In the genomic region with DNA sequence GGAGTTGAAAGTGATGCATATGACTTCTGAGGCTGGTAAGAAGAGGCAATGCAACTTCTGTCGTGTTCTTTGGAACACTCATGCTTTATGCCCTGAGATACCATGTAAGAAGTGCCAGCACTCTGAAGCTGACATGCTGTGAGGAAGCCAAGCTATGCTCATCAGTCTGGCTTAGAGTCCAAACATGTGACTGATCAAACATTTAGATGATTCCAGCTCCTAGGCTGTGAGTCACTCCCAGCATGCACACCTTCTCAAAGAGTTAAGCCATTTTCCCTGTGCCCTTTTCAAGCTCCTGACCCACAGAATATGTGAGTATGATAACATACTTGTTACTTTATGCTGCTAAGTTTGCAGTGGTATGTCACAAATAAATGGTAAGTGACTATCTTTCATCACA, we compare ENCODE assay signal across 27 cellular contexts. TPM values are rescaled to one million over a fixed set of nuclear protein-coding genes. Genes with fewer than 3 reads are reported as not detected.
DNase-seq lines count a peak whose midpoint lies in the region; ATAC-seq, FAIRE-seq and TF ChIP-seq lines count a peak whose summit lies in the region.
"Had no signal": no experiment of that assay in that cellular context is flagged by ENCODE, and none has a peak within 500 bp of the region (broad histone marks: within the 10 kb centered on the region; RNA-seq: fewer than 3 reads in every experiment).

No MANE protein-coding gene starts in this region.

- intact Hi-C loops in mammary epithelial cell (cut with micrococcal nuclease) = no loop called here

- H3K9ac ChIP-seq in mammary epithelial cell (ENCODE audit: insufficient read depth, low read length) = no peak overlapping the region
- no peak overlapping the region for H3K9ac ChIP-seq in smooth muscle cell (ENCODE audit: low read depth)
- H3K9ac ChIP-seq: parathyroid adenoma had no signal

- no peak overlapping the region for H3K4me2 ChIP-seq in mammary epithelial cell (ENCODE audit: insufficient read depth, low read depth, low read length)
- H3K4me2 ChIP-seq in smooth muscle cell = no peak overlapping the region

- H3K9me3 Mint-ChIP-seq in stimulated activated effector memory CD8-positive, alpha-beta T cell treated with anti-CD3 and anti-CD28 coated beads, Interleukin-12 subunit alpha, Interleukin-12 subunit beta, amount 100 ng/mL, for 72 hours = no peaks in the 10 kb centered on the region
- H3K9me3 Mint-ChIP-seq: CD4-positive, alpha-beta memory T cell; dendritic cell treated with granulocyte-macrophage colony-stimulating factor and Interleukin-4, amounts not matched to agents 40 ng/mL and 50 ng/mL, for 4 days; nephron had no signal

- DNase-seq in GM12891 (ENCODE audit: insufficient read length, low spot score) (no peak), M059J (ENCODE audit: low read depth) (peak; percentile 16), mammary epithelial cell (peak; percentile 14), smooth muscle cell (lab: John Stamatoyannopoulos, UW; ENCODE audit: unreplicated experiment) (no peak)
- DNase-seq in stimulated activated effector memory CD8-positive, alpha-beta T cell treated with anti-CD3 and anti-CD28 coated beads, Interleukin-12 subunit alpha, Interleukin-12 subunit beta, amount 100 ng/mL, for 72 hours (ENCODE audit: low spot score in 2 of 2) = no peak
- DNase-seq: activated CD4-positive, alpha-beta T cell treated with anti-CD3 and anti-CD28 coated beads, Interleukin-2, amount 50 U/mL, for 4 hours; activated effector memory CD4-positive, alpha-beta T cell treated with Interleukin-2 at 50 U/mL for 16 hours; CD4-positive, alpha-beta memory T cell; heart left ventricle; left lung; midbrain; NCI-H146; NCI-H2171 treated with DMSO at 0.1 percent for 48 hours; NCI-H526; right cardiac atrium; stimulated activated CD8-positive, alpha-beta memory T cell treated with anti-CD3 and anti-CD28 coated beads, Interleukin-4, amount 100 ng/mL, for 48 hours; uterus; WERI-Rb-1 had no signal

- H3K36me3 Mint-ChIP-seq in stimulated activated effector memory CD8-positive, alpha-beta T cell treated with anti-CD3 and anti-CD28 coated beads, Interleukin-12 subunit alpha, Interleukin-12 subunit beta, amount 100 ng/mL, for 72 hours = no peaks in the 10 kb centered on the region

- no peaks in the 10 kb centered on the region for H3K79me2 ChIP-seq in mammary epithelial cell (ENCODE audit: insufficient read depth, low read length)
- H3K79me2 ChIP-seq in smooth muscle cell (ENCODE audit: low read depth) = no peaks in the 10 kb centered on the region
- H3K79me2 ChIP-seq: parathyroid adenoma had no signal

- H4K20me1 ChIP-seq in mammary epithelial cell (ENCODE audit: insufficient read depth, low read length) (no peaks in the 10 kb centered on the region), smooth muscle cell (ENCODE audit: low read depth) (no peaks in the 10 kb centered on the region)

- peak; percentile 48 for FAIRE-seq in GM12891 (lab: Jason Lieb, UNC)
- FAIRE-seq: endometrium, GM12878 had no signal

- no peak overlapping the region for H3K4me3 Mint-ChIP-seq in stimulated activated effector memory CD8-positive, alpha-beta T cell treated with anti-CD3 and anti-CD28 coated beads, Interleukin-12 subunit alpha, Interleukin-12 subunit beta, amount 100 ng/mL, for 72 hours
- H3K4me3 Mint-ChIP-seq: CD4-positive, alpha-beta memory T cell; dendritic cell treated with granulocyte-macrophage colony-stimulating factor and Interleukin-4, amounts not matched to agents 40 ng/mL and 50 ng/mL, for 4 days; nephron had no signal

- H3K4me3 ChIP-seq in mammary epithelial cell (replicated peaks in 1 of 3; ENCODE audit: insufficient read depth in 1 of 3, low read depth in 2 of 3, low read length in 3 of 3) = no peak overlapping the region
- no peak overlapping the region for H3K4me3 ChIP-seq in smooth muscle cell
- H3K4me3 ChIP-seq: GM12878, heart left ventricle, left lung, uterus had no signal

- no peak for TF ChIP-seq POLR2A in GM12891 (IDR thresholded peaks at IDR 0.05; ENCODE audit: low read depth, low read length)

- in situ Hi-C loops in mammary epithelial cell (cut with MboI; ENCODE audit: low sequenced_read_pairs in 2 of 2) = no loop called here

- no peak for TF ChIP-seq CTCF in mammary epithelial cell (conservative IDR thresholded peaks at IDR 0.05 in 1 of 2, IDR thresholded peaks at IDR 0.05 in 1 of 2; ENCODE audit: extremely low read depth in 1 of 2, insufficient read depth in 1 of 2, low read depth in 1 of 2, low read length in 2 of 2)
- TF ChIP-seq CTCF in smooth muscle cell (IDR thresholded peaks at IDR 0.05; ENCODE audit: borderline replicate concordance, insufficient read depth, poor library complexity, severe bottlenecking) = no peak

- CTCF ChIA-PET in mammary epithelial cell (lab: Charles Lee; ENCODE audit: low non-redundant PET) = no interaction called here

- H3K27ac Mint-ChIP-seq in stimulated activated effector memory CD8-positive, alpha-beta T cell treated with anti-CD3 and anti-CD28 coated beads, Interleukin-12 subunit alpha, Interleukin-12 subunit beta, amount 100 ng/mL, for 72 hours = no peak overlapping the region
- H3K27ac Mint-ChIP-seq: CD4-positive, alpha-beta memory T cell; nephron had no signal

- 100% methylated on average over 1 of the region's 1 CpG for WGBS in mammary epithelial cell (ENCODE audit: low coverage, missing lambda C conversion rate)
- 88% methylated on average over 1 of the region's 1 CpG for WGBS in smooth muscle cell (ENCODE audit: low lambda C conversion rate)

- H3K4me1 Mint-ChIP-seq in stimulated activated effector memory CD8-positive, alpha-beta T cell treated with anti-CD3 and anti-CD28 coated beads, Interleukin-12 subunit alpha, Interleukin-12 subunit beta, amount 100 ng/mL, for 72 hours = no peaks in the 10 kb centered on the region
- H3K4me1 Mint-ChIP-seq: CD4-positive, alpha-beta memory T cell; nephron had no signal

- H3K27me3 ChIP-seq in mammary epithelial cell (ENCODE audit: insufficient read depth, low read length) (no peaks in the 10 kb centered on the region), smooth muscle cell (ENCODE audit: low read depth) (no peaks in the 10 kb centered on the region)
- H3K27me3 ChIP-seq: heart left ventricle, left lung, uterus had no signal

- dilution Hi-C loops in mammary epithelial cell (cut with HindIII; ENCODE audit: low sequenced_read_pairs) = no loop called here

- H3K27ac ChIP-seq in mammary epithelial cell (ENCODE audit: insufficient read depth, low read depth, low read length) (no peak overlapping the region), smooth muscle cell (ENCODE audit: low read depth) (peak overlapping the region; percentile 74)
- H3K27ac ChIP-seq: heart left ventricle, left lung, parathyroid adenoma, RWPE1, uterus, WERI-Rb-1 had no signal

- H3K9me3 ChIP-seq in mammary epithelial cell (replicated peaks; ENCODE audit: insufficient read depth, low read length) = no peaks in the 10 kb centered on the region
- no peaks in the 10 kb centered on the region for H3K9me3 ChIP-seq in smooth muscle cell (replicated peaks; ENCODE audit: low read depth)
- H3K9me3 ChIP-seq: heart left ventricle, left lung, uterus had no signal

- H3F3A ChIP-seq in smooth muscle cell (ENCODE audit: low read depth) = no peaks in the 10 kb centered on the region

- no peaks in the 10 kb centered on the region for H3K4me1 ChIP-seq in mammary epithelial cell (ENCODE audit: insufficient read depth, low read length)
- H3K4me1 ChIP-seq in smooth muscle cell (ENCODE audit: low read depth) = no peaks in the 10 kb centered on the region
- H3K4me1 ChIP-seq: heart left ventricle, left lung, parathyroid adenoma, uterus had no signal

- BruUV-seq in mammary epithelial cell (replicated peaks; lab: Mats Ljungman, UMichigan) = no TSS peak

- no peak overlapping the region for H2AFZ ChIP-seq in mammary epithelial cell (ENCODE audit: low read depth, low read length)
- H2AFZ ChIP-seq in smooth muscle cell (ENCODE audit: low read depth) = no peak overlapping the region
- H2AFZ ChIP-seq: parathyroid adenoma had no signal

- ATAC-seq in GM18517 (IDR thresholded peaks at IDR 0.05; ENCODE audit: unreplicated experiment) = no peak
- no peak for ATAC-seq in stimulated activated effector memory CD8-positive, alpha-beta T cell treated with anti-CD3 and anti-CD28 coated beads, Interleukin-12 subunit alpha, Interleukin-12 subunit beta, amount 100 ng/mL, for 72 hours
- ATAC-seq in HG02759 (IDR thresholded peaks at IDR 0.05; ENCODE audit: unreplicated experiment) = no peak
- ATAC-seq: GM12878, heart left ventricle, left lung, right cardiac atrium, SK-N-SH treated with all-trans-retinoic acid at 6 μM for 48 hours had no signal

- H3K36me3 ChIP-seq in mammary epithelial cell (ENCODE audit: insufficient read depth, low read length) (no peaks in the 10 kb centered on the region), smooth muscle cell (ENCODE audit: low read depth) (no peaks in the 10 kb centered on the region)
- H3K36me3 ChIP-seq: heart left ventricle, left lung, uterus, WERI-Rb-1 had no signal

TF ChIP-seq in GM12891, 5 proteins besides CTCF, POLR2A, EP300 and RAD21:
- TF ChIP-seq PAX5 (IDR thresholded peaks at IDR 0.05; ENCODE audit: insufficient read depth, low read length, severe bottlenecking) (no peak), SPI1 (IDR thresholded peaks at IDR 0.05; ENCODE audit: low read depth, low read length) (no peak), TAF1 (IDR thresholded peaks at IDR 0.05; ENCODE audit: low read depth, low read length) (no peak), POU2F2 (IDR thresholded peaks at IDR 0.05; ENCODE audit: low read depth, low read length) (no peak)

RNA-seq across cellular contexts. Expression of gene VRK2, which starts 15.8 kb away (rescaled TPM):
- polyA plus RNA-seq in GM12891 (2012; ENCODE audit: low read depth, missing spikeins) = 32.3 TPM
- total RNA-seq in M059J (2014; rRNA removed; shearing (Covaris generic)) = 18.8 and 22.3 TPM in 2 replicates
- 10 to 100 TPM; 25.5 to 27.5 TPM for total RNA-seq in mammary epithelial cell
- 16.7 TPM for polyA plus RNA-seq in mammary epithelial cell
- polyA minus RNA-seq in mammary epithelial cell = 40.5 TPM
- 35.5 and 37.9 TPM in 2 replicates for total RNA-seq in smooth muscle cell
- polyA plus RNA-seq in smooth muscle cell = 22.2 and 26.8 TPM in 2 replicates

Comparison
In these comparisons a context has a peak if more than half of its experiments do, and no peak if none do; other contexts are left out.
1. DNase-seq: peak in M059J (single experiment) and mammary epithelial cell (single experiment); none in GM12891 (single experiment), smooth muscle cell (single experiment) and stimulated activated effector memory CD8-positive, alpha-beta T cell treated with anti-CD3 and anti-CD28 coated beads, Interleukin-12 subunit alpha, Interleukin-12 subunit beta, amount 100 ng/mL, for 72 hours (0 of 2).